In the genomic region with DNA sequence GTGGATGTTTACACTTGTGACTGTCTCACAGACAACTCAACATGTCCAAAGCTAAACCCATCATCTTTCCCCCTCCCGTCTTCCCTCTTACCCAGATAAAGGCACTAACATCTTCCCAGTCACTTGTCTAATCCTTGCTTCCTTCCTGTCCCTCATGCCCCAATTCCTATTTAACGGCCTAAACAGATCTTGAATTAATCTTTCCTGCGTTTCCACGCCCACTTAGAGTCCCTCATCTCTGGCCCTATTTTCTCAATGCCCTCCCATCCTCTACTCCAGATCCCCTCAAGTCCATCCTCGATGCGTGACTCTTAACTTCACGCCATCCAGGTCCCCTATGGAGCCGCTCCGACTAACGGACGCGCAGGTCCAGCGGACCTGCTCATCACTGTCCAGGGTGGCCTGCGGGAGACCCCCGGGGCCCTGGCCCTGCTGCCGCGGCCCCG, we compare ENCODE assay signal across 8 cellular contexts. TPM values are rescaled to one million over a fixed set of nuclear protein-coding genes. Genes with fewer than 3 reads are reported as not detected.
DNase-seq lines count a peak whose midpoint lies in the region; ATAC-seq and TF ChIP-seq lines count a peak whose summit lies in the region.

No MANE protein-coding gene starts in this region.

- TF ChIP-seq CTCF in heart left ventricle (IDR thresholded peaks at IDR 0.05) = no peak
- no peak for TF ChIP-seq CTCF in SK-N-SH (IDR thresholded peaks at IDR 0.05)
- no peak for TF ChIP-seq CTCF in fibroblast of lung (conservative IDR thresholded peaks at IDR 0.05 in 1 of 2, IDR thresholded peaks at IDR 0.05 in 1 of 2; ENCODE audit: low read depth in 1 of 2, low read length in 2 of 2)

- H3F3A ChIP-seq in SK-N-SH (replicated peaks; ENCODE audit: insufficient read depth) = no peaks in the 10 kb centered on the region

- ATAC-seq in heart left ventricle (no peak), Right ventricle myocardium superior (ENCODE audit: poor library complexity) (no peak), HG02981 (IDR thresholded peaks at IDR 0.05; ENCODE audit: unreplicated experiment) (no peak)

- H3K9ac ChIP-seq in SK-N-SH = peak overlapping the region; percentile 96
- H3K9ac ChIP-seq in fibroblast of lung (ENCODE audit: insufficient read depth, low read length) = peak overlapping the region; percentile 93
- H3K9ac ChIP-seq in rectal smooth muscle tissue (ENCODE audit: low read length) = peak overlapping the region; percentile 84

- H3K4me3 ChIP-seq in heart left ventricle (peak overlapping the region; percentile 64 to 95 (median 88)), SK-N-SH (ENCODE audit: low read depth in 2 of 2, low read length in 1 of 2) (peak overlapping the region; percentile 71 to 88), fibroblast of lung (replicated peaks in 1 of 4; ENCODE audit: control extremely low read depth in 1 of 4, insufficient read depth in 1 of 4, low read depth in 3 of 4, low read length in 4 of 4) (peak overlapping the region; percentile 88 to 96 (median 91)), rectal smooth muscle tissue (ENCODE audit: low read length) (peak overlapping the region; percentile 92)

- H3K9me3 ChIP-seq in heart left ventricle = no peaks in the 10 kb centered on the region
- H3K9me3 ChIP-seq in SK-N-SH = no peaks in the 10 kb centered on the region
- no peaks in the 10 kb centered on the region for H3K9me3 ChIP-seq in fibroblast of lung (ENCODE audit: control insufficient read depth, insufficient read depth, low read depth, low read length)

- H3K27me3 ChIP-seq in heart left ventricle (no peaks in the 10 kb centered on the region), SK-N-SH (ENCODE audit: insufficient read depth) (no peaks in the 10 kb centered on the region), fibroblast of lung (ENCODE audit: control insufficient read depth, insufficient read depth, low read length) (no peaks in the 10 kb centered on the region), rectal smooth muscle tissue (ENCODE audit: control insufficient read depth, insufficient read depth, low read length) (no peaks in the 10 kb centered on the region)

- TF ChIP-seq POLR2A in heart left ventricle (IDR thresholded peaks at IDR 0.05) = no peak

- POLR2A ChIA-PET in SK-N-SH (lab: Yijun Ruan, JAX) = interaction anchor here (1.0 to 1.5 kb wide), 8 partner anchors 13 to 202 kb away, joined by 3 to 6 read pairs (median 3); no protein-coding TSS in a partner anchor

- no peaks in the 10 kb centered on the region for H3K9me2 ChIP-seq in SK-N-SH

- H3K4me2 ChIP-seq in SK-N-SH = peak overlapping the region; percentile 78
- peak overlapping the region; percentile 95 for H3K4me2 ChIP-seq in fibroblast of lung (ENCODE audit: extremely low read depth, insufficient read depth, low read length)

- H3K36me3 ChIP-seq in heart left ventricle = peaks cover 0 to 10% (median 8%) of the 10 kb centered on the region in 9 donors
- peaks cover 9 to 12% of the 10 kb centered on the region in 2 experiments for H3K36me3 ChIP-seq in SK-N-SH (replicated peaks in 1 of 2; ENCODE audit: control insufficient read depth in 1 of 2, insufficient read depth in 2 of 2, low read length in 1 of 2)
- H3K36me3 ChIP-seq in fibroblast of lung (ENCODE audit: control insufficient read depth, insufficient read depth, low read length) = no peaks in the 10 kb centered on the region
- H3K36me3 ChIP-seq in rectal smooth muscle tissue (ENCODE audit: control insufficient read depth, insufficient read depth, low read length) = no peaks in the 10 kb centered on the region

- TF ChIP-seq RAD21 in SK-N-SH (IDR thresholded peaks at IDR 0.05; ENCODE audit: low read length) = no peak

- H3K27ac ChIP-seq in heart left ventricle (peak overlapping the region; percentile 69 to 95 (median 88)), SK-N-SH (ENCODE audit: low read depth in 2 of 2, low read length in 1 of 2) (peak overlapping the region; percentile 79 to 91), fibroblast of lung (ENCODE audit: insufficient read depth, low read length) (peak overlapping the region; percentile 88), rectal smooth muscle tissue (ENCODE audit: low read depth, low read length) (peak overlapping the region; percentile 94)

- WGBS in heart left ventricle, 4 donors = 1% methylated on average over 13 to 18 of the region's 18 CpGs
- WGBS in SK-N-SH (ENCODE audit: low lambda C conversion rate) = 3% methylated on average over 13 of the region's 18 CpGs

- peaks cover 0 to 22% (median 14%) of the 10 kb centered on the region in 12 donors for H3K4me1 ChIP-seq in heart left ventricle
- peaks cover 5 to 13% of the 10 kb centered on the region in 2 experiments; a peak in 3 of 4 replicates for H3K4me1 ChIP-seq in SK-N-SH (ENCODE audit: control insufficient read depth in 1 of 2, insufficient read depth in 2 of 2, low read depth in 1 of 2, low read length in 1 of 2)
- H3K4me1 ChIP-seq in fibroblast of lung (ENCODE audit: control insufficient read depth, extremely low read depth, insufficient read depth, low read length) = no peaks in the 10 kb centered on the region
- H3K4me1 ChIP-seq in rectal smooth muscle tissue (ENCODE audit: control insufficient read depth, insufficient read depth, low read length) = peaks cover 5% of the 10 kb centered on the region

- CTCF ChIA-PET in SK-N-SH (lab: Yijun Ruan, JAX) = interaction anchor here (1.0 to 1.1 kb wide), 2 partner anchors 77 to 196 kb away, joined by 3 read pairs; no protein-coding TSS in a partner anchor

- intact Hi-C loops in heart left ventricle (cut with DNase I) = loop anchor here in 7 of 10 donors (2.0 to 10.0 kb wide), 6 partner anchors 77 to 225 kb away; partner anchors contain the start of genes UBE2F (in 5 of the 7), KLHL30 (in 1 of the 7), PER2 (in 1 of the 7) and RAMP1 (in 1 of the 7)
- intact Hi-C loops in Right ventricle myocardium superior (cut with DNase I) = loop anchor here (10.0 kb wide), 1 partner anchor 205 kb away; no protein-coding TSS in a partner anchor

- DNase-seq in heart left ventricle = no peak
- DNase-seq in Right ventricle myocardium superior = no peak
- no peak for DNase-seq in SK-N-SH
- DNase-seq in fibroblast of lung (ENCODE audit: low read depth in 2 of 2) = peak in 1 of 2 donors; percentile 38
- DNase-seq in NCI-H128 (lab: John Stamatoyannopoulos, UW; ENCODE audit: unreplicated experiment) = no peak
- DNase-seq in Ammon's horn (ENCODE audit: low spot score) = no peak

- peaks cover 18% of the 10 kb centered on the region; the same call in 1 of the 2 replicates for H3K79me2 ChIP-seq in SK-N-SH (ENCODE audit: insufficient read depth)
- H3K79me2 ChIP-seq in fibroblast of lung (ENCODE audit: control insufficient read depth, insufficient read depth, low read length) = no peaks in the 10 kb centered on the region

- no peaks in the 10 kb centered on the region for H4K20me1 ChIP-seq in SK-N-SH (ENCODE audit: insufficient read depth)
- H4K20me1 ChIP-seq in fibroblast of lung (ENCODE audit: control insufficient read depth, extremely low read depth, insufficient read depth, low read length) = no peaks in the 10 kb centered on the region

- H2AFZ ChIP-seq in SK-N-SH (ENCODE audit: low read depth) (peak overlapping the region; percentile 87), fibroblast of lung (ENCODE audit: low read length) (peak overlapping the region; percentile 74)

- no peak for TF ChIP-seq EP300 in SK-N-SH (IDR thresholded peaks at IDR 0.05; ENCODE audit: borderline replicate concordance in 1 of 2, low read depth in 1 of 2, low read length in 1 of 2)

TF ChIP-seq in SK-N-SH, 30 proteins besides CTCF, POLR2A, EP300 and RAD21:
- no peak for TF ChIP-seq YY1 (IDR thresholded peaks at IDR 0.05; ENCODE audit: low read depth)
- TF ChIP-seq ELF1 (IDR thresholded peaks at IDR 0.05) = no peak
- no peak for TF ChIP-seq FOXM1 (IDR thresholded peaks at IDR 0.05; ENCODE audit: low read depth)
- TF ChIP-seq SMC3 (IDR thresholded peaks at IDR 0.05; ENCODE audit: low read depth, low read length) = no peak
- TF ChIP-seq, protein P1, sequence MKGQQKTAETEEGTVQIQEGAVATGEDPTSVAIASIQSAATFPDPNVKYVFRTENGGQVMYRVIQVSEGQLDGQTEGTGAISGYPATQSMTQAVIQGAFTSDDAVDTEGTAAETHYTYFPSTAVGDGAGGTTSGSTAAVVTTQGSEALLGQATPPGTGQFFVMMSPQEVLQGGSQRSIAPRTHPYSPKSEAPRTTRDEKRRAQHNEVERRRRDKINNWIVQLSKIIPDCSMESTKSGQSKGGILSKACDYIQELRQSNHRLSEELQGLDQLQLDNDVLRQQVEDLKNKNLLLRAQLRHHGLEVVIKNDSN (IDR thresholded peaks at IDR 0.05; ENCODE audit: borderline replicate concordance, low read depth) = no peak
- no peak for TF ChIP-seq TEAD4 (IDR thresholded peaks at IDR 0.05; ENCODE audit: borderline replicate concordance, insufficient read depth)
- no peak for TF ChIP-seq CHD2 (IDR thresholded peaks at IDR 0.05; ENCODE audit: low read length, partially characterized antibody)
- no peak for TF ChIP-seq TCF12 (IDR thresholded peaks at IDR 0.05)
- no peak for TF ChIP-seq POLR2AphosphoS5 (IDR thresholded peaks at IDR 0.05; ENCODE audit: low read depth, low read length)
- TF ChIP-seq RCOR1 (IDR thresholded peaks at IDR 0.05; ENCODE audit: low read length) = no peak
- no peak for TF ChIP-seq FOXJ3 (CRISPR knock-in tag; IDR thresholded peaks at IDR 0.05)

RNA-seq across cellular contexts. Expression of gene SCLY, which starts 0.7 kb away (rescaled TPM):
- 10 to 100 TPM in 6 of 9 donors, 1 to 10 TPM in 3; 8.1 to 14.3 (median 10.6) TPM for total RNA-seq in heart left ventricle
- 10 to 100 TPM in 1 of 2 donors, 1 to 10 TPM in 1; 6.9 to 21.2 TPM for polyA plus RNA-seq in heart left ventricle
- 8.6 TPM for total RNA-seq in Right ventricle myocardium superior
- polyA plus RNA-seq in SK-N-SH (2012; rRNA removed) = 19.1 and 20.9 TPM in 2 replicates
- polyA plus RNA-seq in SK-N-SH (2012; cell fraction: cytosol; rRNA removed) = 13.0 and 17.2 TPM in 2 replicates
- polyA plus RNA-seq in SK-N-SH (2012; cell fraction: nucleus; rRNA removed) = 25.5 and 29.9 TPM in 2 replicates
- total RNA-seq in fibroblast of lung = 13.6 and 16.5 TPM in 2 replicates
- polyA plus RNA-seq in fibroblast of lung = 5.3 and 9.1 TPM in 2 replicates
- polyA plus RNA-seq in fibroblast of lung (2012) = 6.5 and 11.3 TPM in 2 replicates
- polyA minus RNA-seq in fibroblast of lung (ENCODE audit: low replicate concordance) = 6.8 and 10.2 TPM in 2 replicates

RNA-seq across cellular contexts. Expression of gene ESPNL, which starts 40.0 kb away (rescaled TPM):
- total RNA-seq in heart left ventricle = 1 to 10 TPM in 1 of 9 donors, under 1 TPM in 7, not detected in 1; 0.05 to 1.2 (median 0.23) TPM
- polyA plus RNA-seq in heart left ventricle = under 1 TPM in 1 of 2 donors, not detected in 1; 0.27 TPM
- not detected for total RNA-seq in Right ventricle myocardium superior
- 0.03 and 0.05 TPM in 2 replicates for polyA plus RNA-seq in SK-N-SH (2012; rRNA removed)
- not detected in 2 replicates for polyA plus RNA-seq in SK-N-SH (2012; cell fraction: cytosol; rRNA removed)
- polyA plus RNA-seq in SK-N-SH (2012; cell fraction: nucleus; rRNA removed) = 0.07 and 0.08 TPM in 2 replicates
- total RNA-seq in fibroblast of lung = 1.3 and 2.8 TPM in 2 replicates
- 0.36 and 0.79 TPM in 2 replicates for polyA plus RNA-seq in fibroblast of lung
- polyA plus RNA-seq in fibroblast of lung (2012) = 0.78 and 1.7 TPM in 2 replicates
- polyA minus RNA-seq in fibroblast of lung (ENCODE audit: low replicate concordance) = 0.59 and 2.7 TPM in 2 replicates
